In genomic region chr1:19074361-19074901, GRCh38 we compare ENCODE assay signal across 9 cellular contexts.
DNase-seq lines count a peak whose midpoint lies in the region; ATAC-seq and TF ChIP-seq lines count a peak whose summit lies in the region.
"Had no signal": no experiment of that assay in that cellular context is flagged by ENCODE, and none has a peak within 500 bp of the region (broad histone marks: within the 10 kb centered on the region; RNA-seq: fewer than 3 reads in every experiment).

No MANE protein-coding gene starts in this region.

- no peak overlapping the region for H3K27ac ChIP-seq in testis

- H3K4me1 Mint-ChIP-seq in stimulated activated naive CD8-positive, alpha-beta T cell treated with anti-CD3 and anti-CD28 coated beads, Interleukin-15, Interleukin-2, amounts not matched to agents 100 ng/mL and 50 ng/mL, for 24 hours (ENCODE audit: low read depth), result peaks cover 29% of the 10 kb centered on the region

- H3K36me3 ChIP-seq in mucosa of descending colon (ENCODE audit: low read depth), result peaks cover 8% of the 10 kb centered on the region
- H3K36me3 ChIP-seq in testis (ENCODE audit: low read depth, missing control alignments), result no peaks in the 10 kb centered on the region

- H3K9me3 ChIP-seq in mucosa of descending colon (no peaks in the 10 kb centered on the region), testis (no peaks in the 10 kb centered on the region)

- intact Hi-C loops in mucosa of descending colon (cut with DNase I, micrococcal nuclease), result no loop called here
- intact Hi-C loops in testis (cut with DNase I; ENCODE audit: low total_unique reads), result no loop called here

- TF ChIP-seq POLR2A in testis (IDR thresholded peaks at IDR 0.05), result no peak

- no peaks in the 10 kb centered on the region for H3K27me3 Mint-ChIP-seq in stimulated activated naive CD8-positive, alpha-beta T cell treated with anti-CD3 and anti-CD28 coated beads, Interleukin-15, Interleukin-2, amounts not matched to agents 100 ng/mL and 50 ng/mL, for 24 hours

- H3K4me3 ChIP-seq in mucosa of descending colon (no peak overlapping the region), testis (no peak overlapping the region)

- H3K4me1 ChIP-seq in mucosa of descending colon (ENCODE audit: low read depth) (peaks cover 45% of the 10 kb centered on the region), testis (peaks cover 14% of the 10 kb centered on the region)

- ATAC-seq in mucosa of descending colon (peak; percentile 20), HG03139 (IDR thresholded peaks at IDR 0.05; ENCODE audit: unreplicated experiment) (no peak)
- ATAC-seq: WTC11 had no signal

- peaks cover 61% of the 10 kb centered on the region for H3K36me3 Mint-ChIP-seq in stimulated activated naive CD8-positive, alpha-beta T cell treated with anti-CD3 and anti-CD28 coated beads, Interleukin-15, Interleukin-2, amounts not matched to agents 100 ng/mL and 50 ng/mL, for 24 hours (ENCODE audit: low read depth)

- TF ChIP-seq CTCF in mucosa of descending colon (IDR thresholded peaks at IDR 0.05), result no peak
- no peak for TF ChIP-seq CTCF in GM10266 (IDR thresholded peaks at IDR 0.05; ENCODE audit: control insufficient read depth, insufficient read depth, low read depth, missing control alignments)
- no peak for TF ChIP-seq CTCF in testis (IDR thresholded peaks at IDR 0.05)

- no peak overlapping the region for H3K4me3 Mint-ChIP-seq in stimulated activated naive CD8-positive, alpha-beta T cell treated with anti-CD3 and anti-CD28 coated beads, Interleukin-15, Interleukin-2, amounts not matched to agents 100 ng/mL and 50 ng/mL, for 24 hours
- H3K4me3 Mint-ChIP-seq: WTC11 had no signal

- H3K9me3 Mint-ChIP-seq in stimulated activated naive CD8-positive, alpha-beta T cell treated with anti-CD3 and anti-CD28 coated beads, Interleukin-15, Interleukin-2, amounts not matched to agents 100 ng/mL and 50 ng/mL, for 24 hours, result no peaks in the 10 kb centered on the region
- H3K9me3 Mint-ChIP-seq: WTC11 had no signal

- WGBS in testis, 2 donors, result 93 to 94% methylated on average over 16 to 17 of the region's 17 CpGs

- DNase-seq in T-helper 9 cell, result peak; percentile 42
- DNase-seq in activated T-helper 1 cell treated with anti-CD3 and anti-CD28 coated beads, Interleukin-2, amount 50 U/mL, for 16 hours (ENCODE audit: low read depth in 1 of 2, low spot score in 1 of 2), result peak; percentile 26 to 43
- no peak for DNase-seq in mucosa of descending colon
- DNase-seq in foreskin melanocyte, result no peak
- no peak for DNase-seq in GM10266 (ENCODE audit: extremely low spot score)
- DNase-seq in testis, result no peak

- peak overlapping the region; percentile 64 for H3K27ac Mint-ChIP-seq in stimulated activated naive CD8-positive, alpha-beta T cell treated with anti-CD3 and anti-CD28 coated beads, Interleukin-15, Interleukin-2, amounts not matched to agents 100 ng/mL and 50 ng/mL, for 24 hours
- H3K27ac Mint-ChIP-seq: WTC11 had no signal

- H3K27me3 ChIP-seq in testis, result no peaks in the 10 kb centered on the region

Comparison
In these comparisons a context has a peak if more than half of its experiments do, and no peak if none do; other contexts are left out.
1. DNase-seq: peak in T-helper 9 cell (single experiment) and activated T-helper 1 cell treated with anti-CD3 and anti-CD28 coated beads, Interleukin-2, amount 50 U/mL, for 16 hours (2 of 2); none in mucosa of descending colon (0 of 3), foreskin melanocyte (single experiment), GM10266 (single experiment) and testis (single experiment).